Comparison of ENCODE assay signal across 1 cellular context in the genomic region with DNA sequence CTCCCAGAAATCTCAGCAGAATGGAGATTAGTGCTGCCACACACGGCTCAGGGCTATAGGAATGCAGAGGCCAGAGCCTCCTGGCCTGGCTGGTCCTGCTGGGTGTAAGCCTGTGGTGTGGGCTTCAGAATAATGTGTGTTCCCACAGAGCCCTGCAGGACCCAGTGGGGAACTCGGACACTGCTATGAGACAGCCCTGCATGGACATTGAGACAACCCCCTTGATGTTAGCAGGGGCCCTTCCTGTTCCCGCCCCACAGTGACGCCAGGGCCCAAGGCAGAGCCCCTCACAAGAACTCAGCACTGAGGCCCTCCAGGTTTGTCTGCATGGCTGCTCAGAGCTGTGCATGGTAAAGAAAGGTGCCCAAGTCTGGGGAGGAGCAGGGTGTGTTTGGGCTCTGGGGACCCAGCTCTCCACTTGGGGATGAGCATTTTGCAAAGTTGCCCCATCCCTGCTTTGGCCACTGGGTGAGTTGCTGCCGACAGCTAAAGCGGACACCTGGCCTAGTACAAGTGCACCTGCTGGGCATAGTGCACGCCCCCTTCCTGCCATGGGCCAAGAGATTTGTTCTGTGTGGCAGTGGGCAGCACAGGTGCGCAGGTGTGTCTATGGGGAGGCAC.
TF ChIP-seq lines count a peak whose summit lies in the region.

No MANE protein-coding gene starts in this region.

TF ChIP-seq in Ishikawa, 13 proteins besides CTCF, POLR2A, EP300 and RAD21 (continued from another document):
- TF ChIP-seq, protein P1, sequence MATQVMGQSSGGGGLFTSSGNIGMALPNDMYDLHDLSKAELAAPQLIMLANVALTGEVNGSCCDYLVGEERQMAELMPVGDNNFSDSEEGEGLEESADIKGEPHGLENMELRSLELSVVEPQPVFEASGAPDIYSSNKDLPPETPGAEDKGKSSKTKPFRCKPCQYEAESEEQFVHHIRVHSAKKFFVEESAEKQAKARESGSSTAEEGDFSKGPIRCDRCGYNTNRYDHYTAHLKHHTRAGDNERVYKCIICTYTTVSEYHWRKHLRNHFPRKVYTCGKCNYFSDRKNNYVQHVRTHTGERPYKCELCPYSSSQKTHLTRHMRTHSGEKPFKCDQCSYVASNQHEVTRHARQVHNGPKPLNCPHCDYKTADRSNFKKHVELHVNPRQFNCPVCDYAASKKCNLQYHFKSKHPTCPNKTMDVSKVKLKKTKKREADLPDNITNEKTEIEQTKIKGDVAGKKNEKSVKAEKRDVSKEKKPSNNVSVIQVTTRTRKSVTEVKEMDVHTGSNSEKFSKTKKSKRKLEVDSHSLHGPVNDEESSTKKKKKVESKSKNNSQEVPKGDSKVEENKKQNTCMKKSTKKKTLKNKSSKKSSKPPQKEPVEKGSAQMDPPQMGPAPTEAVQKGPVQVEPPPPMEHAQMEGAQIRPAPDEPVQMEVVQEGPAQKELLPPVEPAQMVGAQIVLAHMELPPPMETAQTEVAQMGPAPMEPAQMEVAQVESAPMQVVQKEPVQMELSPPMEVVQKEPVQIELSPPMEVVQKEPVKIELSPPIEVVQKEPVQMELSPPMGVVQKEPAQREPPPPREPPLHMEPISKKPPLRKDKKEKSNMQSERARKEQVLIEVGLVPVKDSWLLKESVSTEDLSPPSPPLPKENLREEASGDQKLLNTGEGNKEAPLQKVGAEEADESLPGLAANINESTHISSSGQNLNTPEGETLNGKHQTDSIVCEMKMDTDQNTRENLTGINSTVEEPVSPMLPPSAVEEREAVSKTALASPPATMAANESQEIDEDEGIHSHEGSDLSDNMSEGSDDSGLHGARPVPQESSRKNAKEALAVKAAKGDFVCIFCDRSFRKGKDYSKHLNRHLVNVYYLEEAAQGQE (IDR thresholded peaks at IDR 0.05; ENCODE audit: low read depth) = no peak
- TF ChIP-seq, protein P2, sequence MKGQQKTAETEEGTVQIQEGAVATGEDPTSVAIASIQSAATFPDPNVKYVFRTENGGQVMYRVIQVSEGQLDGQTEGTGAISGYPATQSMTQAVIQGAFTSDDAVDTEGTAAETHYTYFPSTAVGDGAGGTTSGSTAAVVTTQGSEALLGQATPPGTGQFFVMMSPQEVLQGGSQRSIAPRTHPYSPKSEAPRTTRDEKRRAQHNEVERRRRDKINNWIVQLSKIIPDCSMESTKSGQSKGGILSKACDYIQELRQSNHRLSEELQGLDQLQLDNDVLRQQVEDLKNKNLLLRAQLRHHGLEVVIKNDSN (IDR thresholded peaks at IDR 0.05) = no peak
- no peak for TF ChIP-seq TAF1 (IDR thresholded peaks at IDR 0.05; ENCODE audit: low read depth)
- TF ChIP-seq, protein P3, sequence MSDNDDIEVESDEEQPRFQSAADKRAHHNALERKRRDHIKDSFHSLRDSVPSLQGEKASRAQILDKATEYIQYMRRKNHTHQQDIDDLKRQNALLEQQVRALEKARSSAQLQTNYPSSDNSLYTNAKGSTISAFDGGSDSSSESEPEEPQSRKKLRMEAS (IDR thresholded peaks at IDR 0.05) = 0 out of 2 replicates have a peak, but pooled peaks have one; percentile 39
- no peak for TF ChIP-seq CEBPB (IDR thresholded peaks at IDR 0.05)
- TF ChIP-seq NFIC (IDR thresholded peaks at IDR 0.05) = peak; percentile 70; the same call in 1 of the 2 replicates
- TF ChIP-seq TCF12 (IDR thresholded peaks at IDR 0.05; ENCODE audit: low read depth) = peak; percentile 94
